Comparison of ENCODE assay signal across 9 cellular contexts in the genomic region with DNA sequence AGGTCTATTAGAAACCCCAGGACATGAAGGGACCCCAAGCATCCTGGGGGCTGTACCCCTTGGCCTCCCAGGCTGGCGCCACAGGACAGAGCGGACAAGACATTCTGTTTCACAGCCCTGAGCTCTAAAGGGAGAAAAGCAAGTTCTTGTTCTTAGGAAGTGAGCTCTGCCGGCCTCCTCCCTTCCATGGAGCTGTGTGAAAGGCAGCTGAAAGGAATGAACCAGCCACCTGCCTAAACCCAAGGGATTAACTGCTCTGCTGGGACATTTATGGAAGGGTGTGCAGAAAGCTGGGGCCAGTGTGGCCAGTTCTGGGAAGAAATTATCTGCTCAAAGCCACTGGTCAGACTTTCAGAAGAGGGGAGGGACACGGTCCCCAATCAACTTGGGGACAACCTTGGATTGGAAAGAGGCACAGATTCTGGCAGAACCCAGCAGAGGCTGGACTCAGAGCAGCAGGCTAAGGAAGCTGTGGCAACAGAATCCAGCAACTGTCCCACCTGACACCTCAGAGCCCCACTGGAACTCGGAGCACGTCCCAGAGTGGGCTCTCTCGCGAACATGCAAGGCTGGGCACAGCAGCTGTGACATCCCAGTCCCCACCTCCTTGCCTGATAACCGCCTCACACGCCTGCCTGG. TPM values are rescaled to one million over a fixed set of nuclear protein-coding genes. Genes with fewer than 3 reads are reported as not detected.
DNase-seq lines count a peak whose midpoint lies in the region; ATAC-seq, FAIRE-seq and TF ChIP-seq lines count a peak whose summit lies in the region.
"Had no signal": no experiment of that assay in that cellular context is flagged by ENCODE, and none has a peak within 500 bp of the region (broad histone marks: within the 10 kb centered on the region; RNA-seq: fewer than 3 reads in every experiment).

No MANE protein-coding gene starts in this region.

- H3K4me3 ChIP-seq in BJ (ENCODE audit: low read depth, low read length) (peak overlapping the region; percentile 97), astrocyte (ENCODE audit: insufficient read depth, low read depth, low read length) (peak overlapping the region; percentile 77), left lung (peak overlapping the region; percentile 52 to 92), thoracic aorta (peak overlapping the region; percentile 93)

- no peak for TF ChIP-seq CTCF in BJ (IDR thresholded peaks at IDR 0.05; ENCODE audit: insufficient read depth, low read depth, low read length)
- no peak for TF ChIP-seq CTCF in astrocyte (IDR thresholded peaks at IDR 0.05; ENCODE audit: insufficient read depth, low read depth, low read length)
- no peak for TF ChIP-seq CTCF in left lung (IDR thresholded peaks at IDR 0.05)
- no peak for TF ChIP-seq CTCF in thoracic aorta (IDR thresholded peaks at IDR 0.05)

- ATAC-seq in HG03095 (IDR thresholded peaks at IDR 0.05; ENCODE audit: unreplicated experiment): peak; percentile 1
- peak; percentile 0 for ATAC-seq in left lung
- no peak for ATAC-seq in thoracic aorta (ENCODE audit: insufficient number of reproducible peaks, low FRiP score, low read depth)
- no peak for ATAC-seq in sciatic nerve

- no peaks in the 10 kb centered on the region for H3K27me3 ChIP-seq in BJ (ENCODE audit: control insufficient read depth, insufficient read depth, low read length)
- no peaks in the 10 kb centered on the region for H3K27me3 ChIP-seq in astrocyte (ENCODE audit: insufficient read depth, low read length)
- H3K27me3 ChIP-seq in left lung: no peaks in the 10 kb centered on the region
- H3K27me3 ChIP-seq in thoracic aorta (replicated peaks; ENCODE audit: insufficient read depth): no peaks in the 10 kb centered on the region

- no peak overlapping the region for H2AFZ ChIP-seq in astrocyte (ENCODE audit: low read depth, low read length)

- H3K9me3 Mint-ChIP-seq in astrocyte (ENCODE audit: unreplicated experiment): no peaks in the 10 kb centered on the region

- peaks cover 17% of the 10 kb centered on the region for H3K4me1 Mint-ChIP-seq in astrocyte (ENCODE audit: low read depth, unreplicated experiment)

- H3K4me2 ChIP-seq in astrocyte (ENCODE audit: low read length): peak overlapping the region; percentile 94

- H3K4me1 ChIP-seq in astrocyte (ENCODE audit: insufficient read depth, low read length): peaks cover 39% of the 10 kb centered on the region
- peaks cover 23 to 76% of the 10 kb centered on the region in 2 donors for H3K4me1 ChIP-seq in left lung
- peaks cover 46 to 59% of the 10 kb centered on the region in 2 donors for H3K4me1 ChIP-seq in thoracic aorta (ENCODE audit: control insufficient read depth in 1 of 2, low read depth in 2 of 2)

- peaks cover 12% of the 10 kb centered on the region for H3K36me3 Mint-ChIP-seq in astrocyte (ENCODE audit: low read depth, unreplicated experiment)

- CTCF ChIA-PET in BJ (lab: Yijun Ruan, JAX): interaction anchor here (0.8 to 5.6 kb wide), 3 partner anchors 23 to 46 kb away, joined by 3 to 29 read pairs (median 4); a partner anchor contains a TSS

- intact Hi-C loops in left lung (cut with DNase I) (no loop called here), sciatic nerve (cut with DNase I) (no loop called here)

- H4K20me1 ChIP-seq in astrocyte (ENCODE audit: insufficient read depth, low read length): peaks cover 63% of the 10 kb centered on the region

- no peaks in the 10 kb centered on the region for H3K9me3 ChIP-seq in astrocyte (ENCODE audit: insufficient read depth, low read depth, low read length)
- no peaks in the 10 kb centered on the region for H3K9me3 ChIP-seq in left lung
- H3K9me3 ChIP-seq in thoracic aorta: no peaks in the 10 kb centered on the region

- H3K79me2 ChIP-seq in astrocyte (ENCODE audit: insufficient read depth, low read length): peaks cover 67% of the 10 kb centered on the region

- H3K27ac ChIP-seq in astrocyte (ENCODE audit: low read depth, low read length) (peak overlapping the region; percentile 95), left lung (peak overlapping the region; percentile 99), thoracic aorta (peak overlapping the region; percentile 99)

- peak overlapping the region; percentile 90 for H3K9ac ChIP-seq in astrocyte (ENCODE audit: low read length)

- H3K27me3 Mint-ChIP-seq in astrocyte (ENCODE audit: low read depth, unreplicated experiment): no peaks in the 10 kb centered on the region

- FAIRE-seq in astrocyte (lab: Jason Lieb, UNC): no peak

- DNase-seq in BJ (ENCODE audit: low read depth) (no peak), astrocyte (ENCODE audit: low read depth) (no peak), left lung (peak in 1 of 2 donors; percentile 49), thoracic aorta (ENCODE audit: low spot score) (no peak), sciatic nerve (ENCODE audit: low spot score) (no peak), NCI-H128 (lab: John Stamatoyannopoulos, UW; ENCODE audit: unreplicated experiment) (no peak), NCI-H1694 (lab: John Stamatoyannopoulos, UW) (no peak)

- H3K27ac Mint-ChIP-seq in astrocyte (ENCODE audit: unreplicated experiment): peak overlapping the region; percentile 93

- H3K4me3 Mint-ChIP-seq in astrocyte (ENCODE audit: unreplicated experiment): peak overlapping the region; percentile 98

- POLR2A ChIA-PET in BJ (lab: Charles Lee): no interaction called here

- H3K36me3 ChIP-seq in BJ (ENCODE audit: control insufficient read depth, insufficient read depth, low read length) (peaks cover 33% of the 10 kb centered on the region), astrocyte (ENCODE audit: insufficient read depth, low read length) (peaks cover 13% of the 10 kb centered on the region), left lung (peaks cover 0 to 38% of the 10 kb centered on the region in 2 donors), thoracic aorta (peaks cover 32% of the 10 kb centered on the region)

RNA-seq across cellular contexts. Expression of a gene that starts 2.1 kb away (rescaled TPM):
- 8.5 and 19.2 TPM in 2 replicates for polyA plus RNA-seq in BJ (2011; rRNA removed)
- 12.9 and 13.2 TPM in 2 replicates for polyA minus RNA-seq in BJ (2011; rRNA and poly(A)+ RNA removed)
- total RNA-seq in astrocyte (39.7 and 42.3 TPM in 2 replicates), left lung (10 to 100 TPM; 20.6 to 29.2 TPM), thoracic aorta (100 to 1,000 TPM; 142 to 156 TPM), sciatic nerve (31.4 TPM)

RNA-seq across cellular contexts. Expression of a gene that starts 13.0 kb away (rescaled TPM):
- 7.9 and 9.4 TPM in 2 replicates for polyA plus RNA-seq in BJ (2011; rRNA removed)
- 6.5 and 10.2 TPM in 2 replicates for polyA minus RNA-seq in BJ (2011; rRNA and poly(A)+ RNA removed)
- total RNA-seq in astrocyte (23.7 and 24.7 TPM in 2 replicates), left lung (10 to 100 TPM; 11.1 to 12.2 TPM), thoracic aorta (10 to 100 TPM; 14.6 to 17.7 TPM), sciatic nerve (19.3 TPM)

RNA-seq across cellular contexts. Expression of a gene that starts 20.7 kb away (rescaled TPM):
- polyA plus RNA-seq in BJ (2011; rRNA removed): 7.8 and 14.0 TPM in 2 replicates
- polyA minus RNA-seq in BJ (2011; rRNA and poly(A)+ RNA removed): 16.3 and 26.4 TPM in 2 replicates
- total RNA-seq in astrocyte: 20.0 and 26.5 TPM in 2 replicates
- 10 to 100 TPM; 24.7 to 34.5 TPM for total RNA-seq in left lung
- 10 to 100 TPM; 20.7 to 28.9 TPM for total RNA-seq in thoracic aorta
- 28.9 TPM for total RNA-seq in sciatic nerve

RNA-seq across cellular contexts. Expression of a gene that starts 24.1 kb away (rescaled TPM):
- 8.6 and 12.5 TPM in 2 replicates for polyA plus RNA-seq in BJ (2011; rRNA removed)
- polyA minus RNA-seq in BJ (2011; rRNA and poly(A)+ RNA removed): 5.8 and 13.6 TPM in 2 replicates
- 15.1 and 16.5 TPM in 2 replicates for total RNA-seq in astrocyte
- 10 to 100 TPM; 14.5 to 16.5 TPM for total RNA-seq in left lung
- 10 to 100 TPM; 14.1 to 18.7 TPM for total RNA-seq in thoracic aorta
- 20.4 TPM for total RNA-seq in sciatic nerve

RNA-seq across cellular contexts. Expression of a gene that starts 45.4 kb away (rescaled TPM):
- 0.16 and 0.25 TPM in 2 replicates for polyA plus RNA-seq in BJ (2011; rRNA removed)
- 0.26 and 0.66 TPM in 2 replicates for polyA minus RNA-seq in BJ (2011; rRNA and poly(A)+ RNA removed)
- not detected in 2 replicates for total RNA-seq in astrocyte
- not detected for total RNA-seq in left lung
- total RNA-seq in thoracic aorta: under 1 TPM in 1 of 2 donors, not detected in 1; 0.81 TPM
- not detected for total RNA-seq in sciatic nerve
- total RNA-seq: left cardiac atrium had no signal

Comparison
In these comparisons a context has a peak if more than half of its experiments do, and no peak if none do; other contexts are left out.
1. ATAC-seq: peak in HG03095 (single experiment) and left lung (single experiment); none in thoracic aorta (single experiment) and sciatic nerve (single experiment).
2. Peak in every context shown above with its lines, with median percentiles within 50 percentile points of each other: H3K4me3 ChIP-seq and H3K27ac ChIP-seq.